In genomic region chr3:15375461-15376000, GRCh38 we compare ENCODE assay signal across 16 cellular contexts. TPM values are rescaled to one million over a fixed set of nuclear protein-coding genes. Genes with fewer than 3 reads are reported as not detected.
DNase-seq lines count a peak whose midpoint lies in the region; ATAC-seq and TF ChIP-seq lines count a peak whose summit lies in the region.
"Had no signal": no experiment of that assay in that cellular context is flagged by ENCODE, and none has a peak within 500 bp of the region (broad histone marks: within the 10 kb centered on the region; RNA-seq: fewer than 3 reads in every experiment).

No MANE protein-coding gene starts in this region.

- 96% methylated on average over 22 of the region's 22 CpGs for WGBS in mesenchymal stem cell
- WGBS in H9 (ENCODE audit: extremely low coverage, insufficient read length, low lambda C conversion rate): no CpG with 5 or more reads among the region's 22 CpGs
- 93 to 94% (median 93%) methylated on average over 22 of the region's 22 CpGs for WGBS in ovary, 3 donors
- 94 to 99% methylated on average over 11 to 22 of the region's 22 CpGs for WGBS in endodermal cell (ENCODE audit: insufficient coverage in 1 of 2, insufficient read length in 1 of 2), 2 experiments

- H2AFZ ChIP-seq in mesenchymal stem cell (ENCODE audit: low read depth, low read length): no peak overlapping the region
- H2AFZ ChIP-seq in H9 (ENCODE audit: low read length): no peak overlapping the region

- H3K23ac ChIP-seq in mesenchymal stem cell (ENCODE audit: low read length in 2 of 2) (no peak overlapping the region), H9 (ENCODE audit: insufficient read length, low read depth, low read length) (no peak overlapping the region)

- H3K4me1 ChIP-seq in mesenchymal stem cell (ENCODE audit: control insufficient read depth, insufficient read depth, low read depth, low read length): no peaks in the 10 kb centered on the region
- H3K4me1 ChIP-seq in H9 (ENCODE audit: insufficient read depth, low read length): no peaks in the 10 kb centered on the region
- H3K4me1 ChIP-seq in ovary (ENCODE audit: insufficient read depth): peaks cover 2% of the 10 kb centered on the region
- H3K4me1 ChIP-seq in endodermal cell (ENCODE audit: control insufficient read depth, insufficient read depth, low read length): no peaks in the 10 kb centered on the region
- H3K4me1 ChIP-seq: BLaER1 had no signal

- TF ChIP-seq CTCF in natural killer cell (IDR thresholded peaks at IDR 0.05) (no peak), H9 (conservative IDR thresholded peaks at IDR 0.05) (no peak), ovary (IDR thresholded peaks at IDR 0.05) (no peak), endodermal cell (conservative IDR thresholded peaks at IDR 0.05) (no peak)

- H4K20me1 ChIP-seq in H9 (ENCODE audit: control insufficient read depth, insufficient read depth, insufficient read length): no peaks in the 10 kb centered on the region
- H4K20me1 ChIP-seq: BLaER1 had no signal

- H4K5ac ChIP-seq in H9 (ENCODE audit: insufficient read length, low read depth, low read length): no peak overlapping the region

- H2BK120ac ChIP-seq in mesenchymal stem cell (ENCODE audit: low read depth, low read length) (no peak overlapping the region), H9 (ENCODE audit: low read depth, low read length, poor library complexity, severe bottlenecking) (no peak overlapping the region)

- no peaks in the 10 kb centered on the region for H3K79me1 ChIP-seq in mesenchymal stem cell (replicated peaks; ENCODE audit: low read length, poor library complexity, severe bottlenecking)
- H3K79me1 ChIP-seq in H9 (ENCODE audit: insufficient read depth, low read depth, low read length, poor library complexity, severe bottlenecking): no peaks in the 10 kb centered on the region

- H3K4ac ChIP-seq in mesenchymal stem cell (ENCODE audit: low read depth in 1 of 2, low read length in 2 of 2): no peak overlapping the region
- no peak overlapping the region for H3K4ac ChIP-seq in H9 (ENCODE audit: low read depth, low read length)

- H3T11ph ChIP-seq in H9 (ENCODE audit: low read length): no peak overlapping the region

- H3K14ac ChIP-seq in mesenchymal stem cell (ENCODE audit: low read length in 2 of 2) (no peak overlapping the region), H9 (ENCODE audit: insufficient read depth, low read length) (no peak overlapping the region)

- H3K27me3 Mint-ChIP-seq in natural killer cell (ENCODE audit: low read depth in 2 of 2) (no peaks in the 10 kb centered on the region), T-helper 17 cell (no peaks in the 10 kb centered on the region), H9 (ENCODE audit: low read depth) (no peaks in the 10 kb centered on the region), endodermal cell (ENCODE audit: insufficient read depth) (no peaks in the 10 kb centered on the region)
- no peaks in the 10 kb centered on the region for H3K27me3 Mint-ChIP-seq in natural killer cell treated with Interleukin-12 subunit alpha and Interleukin-12 subunit beta and Interleukin-15 and Interleukin-18, amount 100 ng/mL, for 72 hours

- H3K9me3 Mint-ChIP-seq in natural killer cell (no peaks in the 10 kb centered on the region), H9 (no peaks in the 10 kb centered on the region; a peak in 1 of 5 replicates), endodermal cell (no peaks in the 10 kb centered on the region)
- H3K9me3 Mint-ChIP-seq in natural killer cell treated with Interleukin-12 subunit alpha and Interleukin-12 subunit beta and Interleukin-15 and Interleukin-18, amount 100 ng/mL, for 72 hours: no peaks in the 10 kb centered on the region

- H3K56ac ChIP-seq in H9 (ENCODE audit: insufficient read length, low read depth, low read length): no peak overlapping the region

- H3K4me3 Mint-ChIP-seq in natural killer cell (no peak overlapping the region), T-helper 17 cell (peak overlapping the region; percentile 13), H9 (no peak overlapping the region), endodermal cell (no peak overlapping the region)
- no peak overlapping the region for H3K4me3 Mint-ChIP-seq in natural killer cell treated with Interleukin-12 subunit alpha and Interleukin-12 subunit beta and Interleukin-15 and Interleukin-18, amount 100 ng/mL, for 72 hours

- H4K91ac ChIP-seq in mesenchymal stem cell (ENCODE audit: low read length) (peak overlapping the region; percentile 58), H9 (ENCODE audit: insufficient read length, low read depth, low read length) (no peak overlapping the region)

- H2BK15ac ChIP-seq in mesenchymal stem cell (ENCODE audit: low read depth, poor library complexity, severe bottlenecking): no peak overlapping the region
- H2BK15ac ChIP-seq in H9 (ENCODE audit: low read depth, low read length): no peak overlapping the region

- TF ChIP-seq POLR2A in ovary (IDR thresholded peaks at IDR 0.05): no peak

- H2BK20ac ChIP-seq in H9 (ENCODE audit: low read depth, low read length, poor library complexity, severe bottlenecking): no peak overlapping the region

- H3K4me3 ChIP-seq in mesenchymal stem cell (ENCODE audit: insufficient read depth in 1 of 2, low read depth in 1 of 2, low read length in 2 of 2): no peak overlapping the region
- no peak overlapping the region for H3K4me3 ChIP-seq in ovary
- no peak overlapping the region for H3K4me3 ChIP-seq in endodermal cell (ENCODE audit: low read length)
- H3K4me3 ChIP-seq: BLaER1, PC-9 had no signal

- no peak overlapping the region for H3K27ac ChIP-seq in mesenchymal stem cell (ENCODE audit: low read length, poor library complexity, severe bottlenecking)
- H3K27ac ChIP-seq in H9 (ENCODE audit: insufficient read length, low read depth, low read length): no peak overlapping the region
- no peak overlapping the region for H3K27ac ChIP-seq in ovary
- H3K27ac ChIP-seq in endodermal cell (ENCODE audit: low read depth, low read length): no peak overlapping the region
- H3K27ac ChIP-seq: BLaER1, PC-9 had no signal

- H3K9ac ChIP-seq in mesenchymal stem cell (ENCODE audit: low read length) (no peak overlapping the region), H9 (ENCODE audit: extremely low read depth, insufficient read length, low read length) (no peak overlapping the region), endodermal cell (ENCODE audit: extremely low read depth, low read length, poor library complexity, severe bottlenecking) (no peak overlapping the region)
- H3K9ac ChIP-seq: BLaER1 had no signal

- H4K8ac ChIP-seq in mesenchymal stem cell (ENCODE audit: low read length): peak overlapping the region; percentile 64
- H4K8ac ChIP-seq in H9 (replicated peaks; ENCODE audit: insufficient read length, low read depth, low read length): no peak overlapping the region

- TF ChIP-seq EP300 in ovary (IDR thresholded peaks at IDR 0.05): no peak

- no peaks in the 10 kb centered on the region for H3K23me2 ChIP-seq in H9 (ENCODE audit: insufficient read length, low read depth, low read length, poor library complexity, severe bottlenecking)

- no peak overlapping the region for H2AK5ac ChIP-seq in mesenchymal stem cell (ENCODE audit: low read length, severe bottlenecking)
- H2AK5ac ChIP-seq in H9 (ENCODE audit: insufficient read length, low read length): no peak overlapping the region

- H3K27me3 ChIP-seq in mesenchymal stem cell (ENCODE audit: control insufficient read depth in 1 of 2, insufficient read depth in 1 of 2, low read length in 2 of 2) (no peaks in the 10 kb centered on the region), H9 (ENCODE audit: insufficient read depth, low read length) (no peaks in the 10 kb centered on the region), ovary (no peaks in the 10 kb centered on the region), endodermal cell (ENCODE audit: control insufficient read depth, insufficient read depth, low read length, poor library complexity, severe bottlenecking) (no peaks in the 10 kb centered on the region)
- H3K27me3 ChIP-seq: BLaER1 had no signal

- H3K9me3 ChIP-seq in T-helper 17 cell (ENCODE audit: control insufficient read depth, low read length, poor library complexity, severe bottlenecking) (no peaks in the 10 kb centered on the region), mesenchymal stem cell (ENCODE audit: control insufficient read depth, low read length) (no peaks in the 10 kb centered on the region), H9 (ENCODE audit: control insufficient read depth, low read depth, low read length) (no peaks in the 10 kb centered on the region), ovary (no peaks in the 10 kb centered on the region), endodermal cell (ENCODE audit: control insufficient read depth, low read length) (no peaks in the 10 kb centered on the region)
- H3K9me3 ChIP-seq: BLaER1 had no signal

- H3K27ac Mint-ChIP-seq in natural killer cell (peak overlapping the region; percentile 63 to 83), T-helper 17 cell (peak overlapping the region; percentile 94), H9 (no peak overlapping the region), endodermal cell (no peak overlapping the region)
- peak overlapping the region in 1 of 2 donors; percentile 82 for H3K27ac Mint-ChIP-seq in natural killer cell treated with Interleukin-12 subunit alpha and Interleukin-12 subunit beta and Interleukin-15 and Interleukin-18, amount 100 ng/mL, for 72 hours

- H2BK5ac ChIP-seq in mesenchymal stem cell (ENCODE audit: low read depth, low read length, poor library complexity, severe bottlenecking) (no peak overlapping the region), H9 (ENCODE audit: insufficient read length, low read length) (no peak overlapping the region)

- H3K36me3 ChIP-seq in mesenchymal stem cell (ENCODE audit: control insufficient read depth in 1 of 2, insufficient read depth in 2 of 2, low read depth in 1 of 2, low read length in 2 of 2) (no peaks in the 10 kb centered on the region), ovary (no peaks in the 10 kb centered on the region), endodermal cell (ENCODE audit: control insufficient read depth, insufficient read depth, low read length) (no peaks in the 10 kb centered on the region)
- H3K36me3 ChIP-seq: BLaER1 had no signal

- H3K18ac ChIP-seq in mesenchymal stem cell (ENCODE audit: low read depth in 1 of 2, low read length in 2 of 2) (peak overlapping the region in 1 of 2 experiments; percentile 4), H9 (ENCODE audit: insufficient read length, low read depth, low read length) (no peak overlapping the region)

- no peak overlapping the region for H3K4me2 ChIP-seq in mesenchymal stem cell (ENCODE audit: low read length, poor library complexity, severe bottlenecking)
- H3K4me2 ChIP-seq in H9 (ENCODE audit: insufficient read depth, insufficient read length, low read length): no peak overlapping the region
- H3K4me2 ChIP-seq: BLaER1, PC-9 had no signal

- H3K4me1 Mint-ChIP-seq in natural killer cell (peaks cover 8 to 9% of the 10 kb centered on the region in 2 donors), T-helper 17 cell (peaks cover 11% of the 10 kb centered on the region), H9 (peaks cover 3 to 5% of the 10 kb centered on the region in 2 experiments; a peak in 3 of 4 replicates), endodermal cell (no peaks in the 10 kb centered on the region)
- peaks cover 10 to 13% of the 10 kb centered on the region in 2 donors for H3K4me1 Mint-ChIP-seq in natural killer cell treated with Interleukin-12 subunit alpha and Interleukin-12 subunit beta and Interleukin-15 and Interleukin-18, amount 100 ng/mL, for 72 hours (ENCODE audit: low read depth in 2 of 2)

- H3K36me3 Mint-ChIP-seq in natural killer cell (no peaks in the 10 kb centered on the region), T-helper 17 cell (ENCODE audit: low read depth) (no peaks in the 10 kb centered on the region), H9 (ENCODE audit: insufficient read depth in 1 of 3, low read depth in 3 of 3) (no peaks in the 10 kb centered on the region), endodermal cell (ENCODE audit: low read depth) (no peaks in the 10 kb centered on the region)
- no peaks in the 10 kb centered on the region for H3K36me3 Mint-ChIP-seq in natural killer cell treated with Interleukin-12 subunit alpha and Interleukin-12 subunit beta and Interleukin-15 and Interleukin-18, amount 100 ng/mL, for 72 hours

- DNase-seq in natural killer cell: no peak
- no peak for DNase-seq in natural killer cell treated with Interleukin-12 subunit alpha and Interleukin-12 subunit beta and Interleukin-15 and Interleukin-18, amount 100 ng/mL, for 72 hours (ENCODE audit: low spot score)
- DNase-seq in T-helper 17 cell: no peak
- no peak for DNase-seq in mesenchymal stem cell
- DNase-seq in H9: no peak
- no peak for DNase-seq in ovary
- no peak for DNase-seq in endodermal cell
- DNase-seq: DMS 273 treated with DMSO at 0.1 percent for 48 hours, H7, MV-4-11, NCI-H1417 treated with DMSO at 0.1 percent for 48 hours, NCI-H2029, NCI-H2171 treated with DMSO at 0.1 percent for 48 hours, NCI-H774, PC-9 had no signal

- H2BK12ac ChIP-seq in mesenchymal stem cell (ENCODE audit: low read length in 2 of 2): no peak overlapping the region
- no peak overlapping the region for H2BK12ac ChIP-seq in H9 (ENCODE audit: insufficient read length, low read depth, low read length)

- intact Hi-C loops in natural killer cell (cut with micrococcal nuclease): no loop called here
- intact Hi-C loops in ovary (cut with DNase I): loop anchor here (5.0 kb wide), 2 partner anchors 43 to 108 kb away; partner anchors contain the start of gene SH3BP5 (in 2 of the 4)

- ATAC-seq in natural killer cell: no peak
- no peak for ATAC-seq in natural killer cell treated with Interleukin-12 subunit alpha and Interleukin-12 subunit beta and Interleukin-15 and Interleukin-18, amount 100 ng/mL, for 72 hours
- ATAC-seq in T-helper 17 cell: no peak

- H3K79me2 ChIP-seq in H9 (ENCODE audit: insufficient read depth, low read length): no peaks in the 10 kb centered on the region

RNA-seq across cellular contexts. Expression of gene SH3BP5, which starts 43.1 kb away (rescaled TPM):
- total RNA-seq in natural killer cell: 100 to 1,000 TPM in 1 of 3 donors, 10 to 100 TPM in 2; 89.4 to 129 (median 91.0) TPM
- 100 to 1,000 TPM in 1 of 2 donors, 10 to 100 TPM in 1; 58.5 to 165 TPM for total RNA-seq in natural killer cell treated with Interleukin-12 subunit alpha and Interleukin-12 subunit beta and Interleukin-15 and Interleukin-18, amount 100 ng/mL, for 72 hours
- 10 to 100 TPM; 50.7 to 78.4 TPM for total RNA-seq in T-helper 17 cell
- 8.4 TPM for polyA plus RNA-seq in mesenchymal stem cell (2013, experiment 1 of 2)
- polyA plus RNA-seq in mesenchymal stem cell (2013, experiment 2 of 2): 8.4 TPM
- total RNA-seq in H9 (2021): 5.5 and 6.8 TPM in 2 replicates
- 100 to 1,000 TPM in 5 of 7 donors, 10 to 100 TPM in 2; 80.4 to 205 (median 142) TPM for total RNA-seq in ovary
- 100 to 1,000 TPM; 131 to 157 TPM for polyA plus RNA-seq in ovary
- 10 to 100 TPM; 25.8 to 30.3 TPM for total RNA-seq in endodermal cell
- polyA plus RNA-seq in endodermal cell (2013, experiment 1 of 2): 12.5 TPM
- 14.0 TPM for polyA plus RNA-seq in endodermal cell (2013, experiment 2 of 2)

RNA-seq across cellular contexts. Expression of gene METTL6, which starts 51.8 kb away (rescaled TPM):
- total RNA-seq in natural killer cell (10 to 100 TPM in 2 of 3 donors, 1 to 10 TPM in 1; 9.8 to 13.3 (median 11.8) TPM), T-helper 17 cell (1 to 10 TPM; 6.5 to 8.6 TPM), H9 (2021) (24.1 and 25.6 TPM in 2 replicates), ovary (10 to 100 TPM; 16.1 to 25.6 (median 23.0) TPM), endodermal cell (10 to 100 TPM; 22.3 to 24.8 TPM)
- total RNA-seq in natural killer cell treated with Interleukin-12 subunit alpha and Interleukin-12 subunit beta and Interleukin-15 and Interleukin-18, amount 100 ng/mL, for 72 hours: 10 to 100 TPM; 17.6 to 22.8 TPM
- polyA plus RNA-seq in mesenchymal stem cell (2013, experiment 1 of 2): 19.3 TPM
- polyA plus RNA-seq in mesenchymal stem cell (2013, experiment 2 of 2): 18.8 TPM
- polyA plus RNA-seq in ovary: 10 to 100 TPM; 13.0 to 15.1 TPM
- 24.6 TPM for polyA plus RNA-seq in endodermal cell (2013, experiment 1 of 2)
- 20.7 TPM for polyA plus RNA-seq in endodermal cell (2013, experiment 2 of 2)

RNA-seq across cellular contexts. Expression of gene EAF1, which starts 51.9 kb away (rescaled TPM):
- total RNA-seq in natural killer cell (10 to 100 TPM; 39.7 to 45.8 (median 41.5) TPM), T-helper 17 cell (10 to 100 TPM; 25.9 to 31.5 TPM), H9 (2021) (34.3 and 37.9 TPM in 2 replicates), ovary (10 to 100 TPM in 5 of 7 donors, 1 to 10 TPM in 2; 8.5 to 16.0 (median 11.9) TPM), endodermal cell (10 to 100 TPM; 29.1 to 33.1 TPM)
- 10 to 100 TPM; 41.8 to 74.3 TPM for total RNA-seq in natural killer cell treated with Interleukin-12 subunit alpha and Interleukin-12 subunit beta and Interleukin-15 and Interleukin-18, amount 100 ng/mL, for 72 hours
- 11.7 TPM for polyA plus RNA-seq in mesenchymal stem cell (2013, experiment 1 of 2)
- 11.0 TPM for polyA plus RNA-seq in mesenchymal stem cell (2013, experiment 2 of 2)
- polyA plus RNA-seq in ovary: 10 to 100 TPM in 1 of 2 donors, 1 to 10 TPM in 1; 5.4 to 13.8 TPM
- polyA plus RNA-seq in endodermal cell (2013, experiment 1 of 2): 33.3 TPM
- 26.4 TPM for polyA plus RNA-seq in endodermal cell (2013, experiment 2 of 2)

Comparison
In these comparisons a context has a peak if more than half of its experiments do, and no peak if none do; other contexts are left out.
1. H3K27ac Mint-ChIP-seq: peak in natural killer cell (2 of 2) and T-helper 17 cell (single experiment); none in H9 (0 of 3) and endodermal cell (single experiment).